Comparison of ENCODE assay signal across 1 cellular context in the genomic region with DNA sequence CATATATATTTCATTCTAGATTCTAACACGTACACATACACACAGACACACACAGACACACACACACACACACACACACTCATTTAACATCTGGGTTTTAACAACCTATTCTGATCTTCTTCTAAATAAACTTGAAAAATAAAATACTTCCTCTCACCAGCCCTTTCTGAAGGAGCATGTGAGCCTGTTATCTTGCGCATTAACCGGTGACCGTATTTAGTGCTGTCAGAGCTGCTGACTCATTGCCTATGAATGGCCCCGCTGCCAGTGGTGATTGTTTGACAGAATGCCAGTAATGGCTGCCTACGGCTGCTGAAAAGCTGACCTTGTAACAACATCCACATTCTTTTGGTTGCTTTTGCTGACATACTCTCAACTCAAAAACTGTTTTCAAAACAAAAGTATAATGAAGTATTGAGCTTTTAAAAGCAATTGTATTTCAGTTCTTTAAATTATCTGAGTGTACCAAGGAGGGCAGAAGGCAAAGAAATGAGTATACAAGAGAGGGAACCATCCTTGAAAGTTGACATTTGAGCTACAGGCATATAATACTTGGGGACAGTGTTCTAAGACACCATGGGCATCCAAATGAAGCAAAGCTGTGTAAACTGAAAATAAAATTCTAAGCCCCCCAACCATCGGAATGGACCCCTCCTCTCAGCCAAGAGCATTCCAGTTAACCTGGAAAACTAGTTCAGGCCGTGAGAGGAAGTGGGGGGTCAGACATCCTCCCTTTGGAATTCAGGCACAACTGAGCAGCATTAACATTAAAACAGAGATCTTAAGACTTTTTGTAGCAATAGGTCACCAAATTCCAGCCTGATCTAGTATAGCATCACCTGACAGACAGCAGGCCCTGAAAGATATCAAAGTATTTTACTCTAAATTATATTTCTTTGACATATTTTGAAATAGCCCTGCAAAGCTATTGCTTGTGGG.
A peak's percentile ranks its signal among the peaks of the same experiment; 100 is the strongest.
TF ChIP-seq lines count a peak whose summit lies in the region.

No MANE protein-coding gene starts in this region.

TF ChIP-seq in SK-N-SH, 30 proteins besides CTCF, POLR2A, EP300 and RAD21 (continued from another document):
- TF ChIP-seq RCOR1 (IDR thresholded peaks at IDR 0.05; ENCODE audit: low read length) (no peak), SIN3A (IDR thresholded peaks at IDR 0.05; ENCODE audit: borderline replicate concordance, low read depth, low read length) (peak; percentile 49; the same call in 1 of the 2 replicates), MEF2A (IDR thresholded peaks at IDR 0.05; ENCODE audit: borderline replicate concordance, low read depth) (no peak), ELF1 (IDR thresholded peaks at IDR 0.05) (no peak), RFX5 (IDR thresholded peaks at IDR 0.05; ENCODE audit: low read length) (no peak), SMC3 (IDR thresholded peaks at IDR 0.05; ENCODE audit: low read depth, low read length) (no peak), FOXM1 (IDR thresholded peaks at IDR 0.05; ENCODE audit: low read depth) (no peak), YY1 (IDR thresholded peaks at IDR 0.05; ENCODE audit: low read depth) (peak; percentile 91), FOXJ3 (CRISPR knock-in tag; IDR thresholded peaks at IDR 0.05) (no peak), FOSL2 (IDR thresholded peaks at IDR 0.05; ENCODE audit: borderline replicate concordance, low read depth) (peak; percentile 91; the same call in 1 of the 2 replicates), EZH2phosphoT487 (IDR thresholded peaks at IDR 0.05; ENCODE audit: borderline replicate concordance, low read depth) (no peak), JUND (IDR thresholded peaks at IDR 0.05) (peak; percentile 89)
- TF ChIP-seq, protein P1, sequence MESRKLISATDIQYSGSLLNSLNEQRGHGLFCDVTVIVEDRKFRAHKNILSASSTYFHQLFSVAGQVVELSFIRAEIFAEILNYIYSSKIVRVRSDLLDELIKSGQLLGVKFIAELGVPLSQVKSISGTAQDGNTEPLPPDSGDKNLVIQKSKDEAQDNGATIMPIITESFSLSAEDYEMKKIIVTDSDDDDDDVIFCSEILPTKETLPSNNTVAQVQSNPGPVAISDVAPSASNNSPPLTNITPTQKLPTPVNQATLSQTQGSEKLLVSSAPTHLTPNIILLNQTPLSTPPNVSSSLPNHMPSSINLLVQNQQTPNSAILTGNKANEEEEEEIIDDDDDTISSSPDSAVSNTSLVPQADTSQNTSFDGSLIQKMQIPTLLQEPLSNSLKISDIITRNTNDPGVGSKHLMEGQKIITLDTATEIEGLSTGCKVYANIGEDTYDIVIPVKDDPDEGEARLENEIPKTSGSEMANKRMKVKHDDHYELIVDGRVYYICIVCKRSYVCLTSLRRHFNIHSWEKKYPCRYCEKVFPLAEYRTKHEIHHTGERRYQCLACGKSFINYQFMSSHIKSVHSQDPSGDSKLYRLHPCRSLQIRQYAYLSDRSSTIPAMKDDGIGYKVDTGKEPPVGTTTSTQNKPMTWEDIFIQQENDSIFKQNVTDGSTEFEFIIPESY (IDR thresholded peaks at IDR 0.05; ENCODE audit: borderline replicate concordance, low read depth) = no peak
- TF ChIP-seq, protein P2, sequence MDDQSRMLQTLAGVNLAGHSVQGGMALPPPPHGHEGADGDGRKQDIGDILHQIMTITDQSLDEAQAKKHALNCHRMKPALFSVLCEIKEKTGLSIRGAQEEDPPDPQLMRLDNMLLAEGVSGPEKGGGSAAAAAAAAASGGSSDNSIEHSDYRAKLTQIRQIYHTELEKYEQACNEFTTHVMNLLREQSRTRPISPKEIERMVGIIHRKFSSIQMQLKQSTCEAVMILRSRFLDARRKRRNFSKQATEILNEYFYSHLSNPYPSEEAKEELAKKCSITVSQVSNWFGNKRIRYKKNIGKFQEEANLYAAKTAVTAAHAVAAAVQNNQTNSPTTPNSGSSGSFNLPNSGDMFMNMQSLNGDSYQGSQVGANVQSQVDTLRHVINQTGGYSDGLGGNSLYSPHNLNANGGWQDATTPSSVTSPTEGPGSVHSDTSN (IDR thresholded peaks at IDR 0.05) = peak; percentile 81
- TF ChIP-seq, protein P3, sequence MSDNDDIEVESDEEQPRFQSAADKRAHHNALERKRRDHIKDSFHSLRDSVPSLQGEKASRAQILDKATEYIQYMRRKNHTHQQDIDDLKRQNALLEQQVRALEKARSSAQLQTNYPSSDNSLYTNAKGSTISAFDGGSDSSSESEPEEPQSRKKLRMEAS (IDR thresholded peaks at IDR 0.05; ENCODE audit: low read depth) = peak; percentile 73
- TF ChIP-seq, protein P4, sequence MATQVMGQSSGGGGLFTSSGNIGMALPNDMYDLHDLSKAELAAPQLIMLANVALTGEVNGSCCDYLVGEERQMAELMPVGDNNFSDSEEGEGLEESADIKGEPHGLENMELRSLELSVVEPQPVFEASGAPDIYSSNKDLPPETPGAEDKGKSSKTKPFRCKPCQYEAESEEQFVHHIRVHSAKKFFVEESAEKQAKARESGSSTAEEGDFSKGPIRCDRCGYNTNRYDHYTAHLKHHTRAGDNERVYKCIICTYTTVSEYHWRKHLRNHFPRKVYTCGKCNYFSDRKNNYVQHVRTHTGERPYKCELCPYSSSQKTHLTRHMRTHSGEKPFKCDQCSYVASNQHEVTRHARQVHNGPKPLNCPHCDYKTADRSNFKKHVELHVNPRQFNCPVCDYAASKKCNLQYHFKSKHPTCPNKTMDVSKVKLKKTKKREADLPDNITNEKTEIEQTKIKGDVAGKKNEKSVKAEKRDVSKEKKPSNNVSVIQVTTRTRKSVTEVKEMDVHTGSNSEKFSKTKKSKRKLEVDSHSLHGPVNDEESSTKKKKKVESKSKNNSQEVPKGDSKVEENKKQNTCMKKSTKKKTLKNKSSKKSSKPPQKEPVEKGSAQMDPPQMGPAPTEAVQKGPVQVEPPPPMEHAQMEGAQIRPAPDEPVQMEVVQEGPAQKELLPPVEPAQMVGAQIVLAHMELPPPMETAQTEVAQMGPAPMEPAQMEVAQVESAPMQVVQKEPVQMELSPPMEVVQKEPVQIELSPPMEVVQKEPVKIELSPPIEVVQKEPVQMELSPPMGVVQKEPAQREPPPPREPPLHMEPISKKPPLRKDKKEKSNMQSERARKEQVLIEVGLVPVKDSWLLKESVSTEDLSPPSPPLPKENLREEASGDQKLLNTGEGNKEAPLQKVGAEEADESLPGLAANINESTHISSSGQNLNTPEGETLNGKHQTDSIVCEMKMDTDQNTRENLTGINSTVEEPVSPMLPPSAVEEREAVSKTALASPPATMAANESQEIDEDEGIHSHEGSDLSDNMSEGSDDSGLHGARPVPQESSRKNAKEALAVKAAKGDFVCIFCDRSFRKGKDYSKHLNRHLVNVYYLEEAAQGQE (IDR thresholded peaks at IDR 0.05; ENCODE audit: low read depth, low read length) = no peak
TF ChIP-seq in SK-N-SH: peak in this region for 14.
